ENCODE assay signal across 14 cellular contexts in the genomic region with DNA sequence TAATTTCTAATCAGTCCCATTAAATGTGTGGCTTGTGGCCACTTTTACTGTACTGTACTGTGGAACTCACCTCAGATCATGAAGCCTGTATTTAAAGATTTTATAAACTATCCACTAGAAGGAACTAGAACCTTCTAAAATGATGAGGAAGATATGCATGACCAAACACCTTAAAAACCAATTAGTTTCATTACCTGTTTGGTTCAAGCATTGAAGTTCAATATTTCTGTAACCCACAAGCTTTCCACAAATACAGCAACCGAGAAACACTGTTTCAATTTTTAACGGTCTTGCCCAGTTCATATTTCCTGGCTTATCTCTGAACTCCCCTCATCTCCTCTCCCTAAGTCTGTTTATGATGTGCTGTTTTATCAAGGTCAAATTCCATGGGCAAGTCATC.
A peak's percentile ranks its signal among the peaks of the same experiment; 100 is the strongest.
DNase-seq lines count a peak whose midpoint lies in the region; ATAC-seq and TF ChIP-seq lines count a peak whose summit lies in the region.
"Had no signal": no experiment of that assay in that cellular context is flagged by ENCODE, and none has a peak within 500 bp of the region (broad histone marks: within the 10 kb centered on the region; RNA-seq: fewer than 3 reads in every experiment).

No MANE protein-coding gene starts in this region.

- peaks cover 2 to 4% of the 10 kb centered on the region in 2 experiments; a peak in 2 of 4 replicates for H3K4me1 Mint-ChIP-seq in H9

- in situ Hi-C loops in GM13976 (cut with MboI; ENCODE audit: low sequenced_read_pairs, unreplicated experiment), result no loop called here

- H3K27me3 Mint-ChIP-seq in H9 (ENCODE audit: low read depth), result no peaks in the 10 kb centered on the region

- DNase-seq in GM13976 (ENCODE audit: low spot score) (peak; percentile 16), NCI-H446 treated with DMSO at 0.1 percent for 48 hours (lab: John Stamatoyannopoulos, UW) (no peak), NCI-H774 (lab: John Stamatoyannopoulos, UW) (no peak), DMS153 (lab: John Stamatoyannopoulos, UW) (no peak), H9 (no peak)
- DNase-seq: activated T-cell treated with anti-CD3 and anti-CD28 coated beads, Interleukin-2, amount 50 U/mL, for 4 hours; Right ventricle myocardium superior; small intestine; uterus had no signal

- H3K9me3 ChIP-seq in H9 (ENCODE audit: control insufficient read depth, low read depth, low read length), result no peaks in the 10 kb centered on the region
- H3K9me3 ChIP-seq: HAP-1, uterus had no signal

- H3K9me3 Mint-ChIP-seq in H9, result peaks cover 5% of the 10 kb centered on the region in 2 experiments; a peak in 3 of 5 replicates

- H4K8ac ChIP-seq in H9 (replicated peaks; ENCODE audit: insufficient read length, low read depth, low read length), result no peak overlapping the region

- WGBS in H9 (ENCODE audit: extremely low coverage, insufficient read length, low lambda C conversion rate), result no CpG with 5 or more reads among the region's 2 CpGs

- no peak overlapping the region for H3T11ph ChIP-seq in H9 (ENCODE audit: low read length)

- H2BK5ac ChIP-seq in H9 (ENCODE audit: insufficient read length, low read length), result no peak overlapping the region

- H3K9ac ChIP-seq in H9 (ENCODE audit: extremely low read depth, insufficient read length, low read length), result no peak overlapping the region

- no peak overlapping the region for H2AK5ac ChIP-seq in H9 (ENCODE audit: insufficient read length, low read length)

- H3K36me3 Mint-ChIP-seq in H9 (ENCODE audit: insufficient read depth in 1 of 3, low read depth in 3 of 3), result peaks cover 4% of the 10 kb centered on the region in 3 experiments; a peak in 3 of 7 replicates
- H3K36me3 Mint-ChIP-seq: brain had no signal

- H3K79me2 ChIP-seq in H9 (ENCODE audit: insufficient read depth, low read length), result no peaks in the 10 kb centered on the region

- H3K14ac ChIP-seq in H9 (ENCODE audit: insufficient read depth, low read length), result no peak overlapping the region

- H2BK15ac ChIP-seq in H9 (ENCODE audit: low read depth, low read length), result no peak overlapping the region

- no peaks in the 10 kb centered on the region for H3K27me3 ChIP-seq in H9 (ENCODE audit: insufficient read depth, low read length)
- H3K27me3 ChIP-seq: uterus had no signal

- H4K91ac ChIP-seq in H9 (ENCODE audit: insufficient read length, low read depth, low read length), result no peak overlapping the region

- no peak overlapping the region for H3K4me2 ChIP-seq in H9 (ENCODE audit: insufficient read depth, insufficient read length, low read length)

- H3K23me2 ChIP-seq in H9 (ENCODE audit: insufficient read length, low read depth, low read length, poor library complexity, severe bottlenecking), result no peaks in the 10 kb centered on the region

- no peak overlapping the region for H2AFZ ChIP-seq in H9 (ENCODE audit: low read length)

- H3K56ac ChIP-seq in H9 (ENCODE audit: insufficient read length, low read depth, low read length), result no peak overlapping the region

- H3K23ac ChIP-seq in H9 (ENCODE audit: insufficient read length, low read depth, low read length), result no peak overlapping the region

- no peaks in the 10 kb centered on the region for H4K20me1 ChIP-seq in H9 (ENCODE audit: control insufficient read depth, insufficient read depth, insufficient read length)

- no peak overlapping the region for H2BK12ac ChIP-seq in H9 (ENCODE audit: insufficient read length, low read depth, low read length)

- peak; percentile 81 for ATAC-seq in GM19438 (IDR thresholded peaks at IDR 0.05; ENCODE audit: low read depth, unreplicated experiment)
- ATAC-seq in HG02798 (IDR thresholded peaks at IDR 0.05; ENCODE audit: poor library complexity, unreplicated experiment), result peak; percentile 80
- peak; percentile 85 for ATAC-seq in HG03457 (IDR thresholded peaks at IDR 0.05; ENCODE audit: unreplicated experiment)
- ATAC-seq: activated T-cell treated with anti-CD3 and anti-CD28 coated beads, Interleukin-2, amount 50 U/mL, for 4 hours had no signal

- no peak overlapping the region for H2BK120ac ChIP-seq in H9 (ENCODE audit: low read depth, low read length, poor library complexity, severe bottlenecking)

- H3K4me3 Mint-ChIP-seq in H9, result no peak overlapping the region
- H3K4me3 Mint-ChIP-seq: activated T-cell treated with anti-CD3 and anti-CD28 coated beads, Interleukin-2, amount 50 U/mL, for 4 hours; brain had no signal

- no peak overlapping the region for H3K4ac ChIP-seq in H9 (ENCODE audit: low read depth, low read length)

- no peak overlapping the region for H3K27ac Mint-ChIP-seq in H9
- H3K27ac Mint-ChIP-seq: brain had no signal

- no peaks in the 10 kb centered on the region for H3K4me1 ChIP-seq in H9 (ENCODE audit: insufficient read depth, low read length)
- H3K4me1 ChIP-seq: HAP-1, uterus had no signal

- H3K18ac ChIP-seq in H9 (ENCODE audit: insufficient read length, low read depth, low read length), result no peak overlapping the region

- TF ChIP-seq CTCF in GM13976 (IDR thresholded peaks at IDR 0.05; ENCODE audit: borderline replicate concordance, control extremely low read depth, extremely low read depth, insufficient read depth, missing control alignments) (no peak), H9 (conservative IDR thresholded peaks at IDR 0.05) (no peak)

- H2BK20ac ChIP-seq in H9 (ENCODE audit: low read depth, low read length, poor library complexity, severe bottlenecking), result no peak overlapping the region

- no peak overlapping the region for H3K27ac ChIP-seq in H9 (ENCODE audit: insufficient read length, low read depth, low read length)
- H3K27ac ChIP-seq: uterus had no signal

- H4K5ac ChIP-seq in H9 (ENCODE audit: insufficient read length, low read depth, low read length), result no peak overlapping the region

- H3K79me1 ChIP-seq in H9 (ENCODE audit: insufficient read depth, low read depth, low read length, poor library complexity, severe bottlenecking), result no peaks in the 10 kb centered on the region
